24 cellular contexts compared by ENCODE assay signal in genomic region chr9:83012578-83013260, GRCh38. TPM values are rescaled to one million over a fixed set of nuclear protein-coding genes. Genes with fewer than 3 reads are reported as not detected.
DNase-seq lines count a peak whose midpoint lies in the region; ATAC-seq, FAIRE-seq and TF ChIP-seq lines count a peak whose summit lies in the region.
"Had no signal": no experiment of that assay in that cellular context is flagged by ENCODE, and none has a peak within 500 bp of the region (broad histone marks: within the 10 kb centered on the region; RNA-seq: fewer than 3 reads in every experiment).

No MANE protein-coding gene starts in this region.

- H3K4me3 ChIP-seq in BLaER1 (no peak overlapping the region), Karpas-422 (ENCODE audit: low read length) (no peak overlapping the region), kidney (ENCODE audit: low read length in 2 of 2) (no peak overlapping the region)
- H3K4me3 ChIP-seq: GM23338, lower lobe of right lung, SK-N-MC had no signal

- no peaks in the 10 kb centered on the region for H3K27me3 Mint-ChIP-seq in chondrocyte (ENCODE audit: low read depth)
- H3K27me3 Mint-ChIP-seq: activated CD4-positive, alpha-beta memory T cell treated with anti-CD3 and anti-CD28 coated beads, Interleukin-2, amount 10 ng/mL, durations not matched to agents 7 days and 5 days; type B pancreatic cell had no signal

- H3K9me3 Mint-ChIP-seq in chondrocyte (ENCODE audit: low read depth): peaks cover 3% of the 10 kb centered on the region
- H3K9me3 Mint-ChIP-seq: type B pancreatic cell had no signal

- no peak for ATAC-seq in GM18517 (IDR thresholded peaks at IDR 0.05; ENCODE audit: unreplicated experiment)
- ATAC-seq: GM23338, lower lobe of right lung had no signal

- DNase-seq in Karpas-422: peak; percentile 32
- DNase-seq in chondrocyte (ENCODE audit: low spot score): no peak
- no peak for DNase-seq in kidney
- no peak for DNase-seq in DMS 273 treated with DMSO at 0.1 percent for 48 hours (lab: John Stamatoyannopoulos, UW)
- no peak for DNase-seq in T-helper 2 cell
- no peak for DNase-seq in effector CD4-positive, alpha-beta T cell
- DNase-seq: ACHN; activated CD4-positive, alpha-beta memory T cell treated with anti-CD3 and anti-CD28 coated beads, Interleukin-2, amount 10 ng/mL, durations not matched to agents 7 days and 5 days; activated CD4-positive, CD25-positive, alpha-beta regulatory T cell treated with anti-CD3 and anti-CD28 coated beads, Interleukin-2, amount 50 U/mL, for 72 hours; lower lobe of right lung; NCI-H2029 treated with DMSO at 0.1 percent for 48 hours; NCI-H345; retina had no signal

- H3K9me2 ChIP-seq in Karpas-422 (replicated peaks; ENCODE audit: insufficient read depth, low read length): no peaks in the 10 kb centered on the region

- H3K79me2 ChIP-seq in Karpas-422 (ENCODE audit: low read length): no peaks in the 10 kb centered on the region

- TF ChIP-seq CTCF in chondrocyte (IDR thresholded peaks at IDR 0.05) (no peak), kidney (IDR thresholded peaks at IDR 0.05; ENCODE audit: borderline replicate concordance, extremely low read depth, insufficient read depth) (no peak)

- H3K27me3 ChIP-seq in BLaER1 (no peaks in the 10 kb centered on the region), Karpas-422 (ENCODE audit: low read length) (no peaks in the 10 kb centered on the region)

- no peaks in the 10 kb centered on the region for H4K20me1 ChIP-seq in BLaER1
- no peaks in the 10 kb centered on the region for H4K20me1 ChIP-seq in Karpas-422 (ENCODE audit: insufficient read depth, low read depth, low read length)

- peaks cover 14% of the 10 kb centered on the region for H3K4me1 ChIP-seq in BLaER1
- H3K4me1 ChIP-seq in Karpas-422 (ENCODE audit: low read length): peaks cover 11% of the 10 kb centered on the region; the same call in 1 of the 2 replicates
- H3K4me1 ChIP-seq in kidney (ENCODE audit: control insufficient read depth in 1 of 2, insufficient read depth in 1 of 2, low read depth in 1 of 2, low read length in 2 of 2): peaks cover 0 to 6% of the 10 kb centered on the region in 2 donors
- H3K4me1 ChIP-seq: lower lobe of right lung had no signal

- H3K27ac Mint-ChIP-seq in chondrocyte (ENCODE audit: unreplicated experiment): peak overlapping the region; percentile 85
- H3K27ac Mint-ChIP-seq: activated CD4-positive, alpha-beta memory T cell treated with anti-CD3 and anti-CD28 coated beads, Interleukin-2, amount 10 ng/mL, durations not matched to agents 7 days and 5 days; activated naive CD8-positive, alpha-beta T cell; GM23338; type B pancreatic cell had no signal

- intact Hi-C loops in kidney (cut with DNase I): no loop called here

- no peaks in the 10 kb centered on the region for H3K36me3 ChIP-seq in BLaER1
- no peaks in the 10 kb centered on the region for H3K36me3 ChIP-seq in Karpas-422 (ENCODE audit: insufficient read depth, low read length)
- no peaks in the 10 kb centered on the region for H3K36me3 ChIP-seq in kidney (ENCODE audit: control insufficient read depth in 1 of 2, insufficient read depth in 2 of 2, low read length in 2 of 2)
- H3K36me3 ChIP-seq: lower lobe of right lung had no signal

- no peaks in the 10 kb centered on the region for H3K36me3 Mint-ChIP-seq in chondrocyte (ENCODE audit: low read depth)
- H3K36me3 Mint-ChIP-seq: activated naive CD8-positive, alpha-beta T cell had no signal

- no peak overlapping the region for H2AFZ ChIP-seq in Karpas-422 (ENCODE audit: low read length)
- H2AFZ ChIP-seq: GM23338 had no signal

- H3K9ac ChIP-seq in BLaER1: no peak overlapping the region
- H3K9ac ChIP-seq in Karpas-422 (ENCODE audit: low read length): no peak overlapping the region
- H3K9ac ChIP-seq in kidney (ENCODE audit: low read length in 2 of 2): no peak overlapping the region

- peaks cover 30% of the 10 kb centered on the region for H3K4me1 Mint-ChIP-seq in chondrocyte (ENCODE audit: low read depth)

- peak; percentile 21 for FAIRE-seq in kidney (lab: Jason Lieb, UNC)
- FAIRE-seq: TTC549 had no signal

- H3K4me2 ChIP-seq in BLaER1 (peak overlapping the region; percentile 60), Karpas-422 (ENCODE audit: low read depth, low read length, poor library complexity, severe bottlenecking) (no peak overlapping the region)

- no peak overlapping the region for H3K4me3 Mint-ChIP-seq in chondrocyte (ENCODE audit: unreplicated experiment)
- H3K4me3 Mint-ChIP-seq: activated CD4-positive, alpha-beta memory T cell treated with anti-CD3 and anti-CD28 coated beads, Interleukin-2, amount 10 ng/mL, durations not matched to agents 7 days and 5 days; activated naive CD8-positive, alpha-beta T cell; GM23338; nephron; type B pancreatic cell had no signal

- H3K27ac ChIP-seq in BLaER1: no peak overlapping the region
- no peak overlapping the region for H3K27ac ChIP-seq in Karpas-422 (ENCODE audit: low read length)
- no peak overlapping the region for H3K27ac ChIP-seq in kidney (ENCODE audit: low read depth in 2 of 2, low read length in 2 of 2)
- H3K27ac ChIP-seq: lower lobe of right lung, SK-N-MC had no signal

- H3K9me3 ChIP-seq in BLaER1 (0 out of 2 replicates have a peak, but pooled peaks cover 4% of the 10 kb centered on the region), Karpas-422 (ENCODE audit: low read length) (no peaks in the 10 kb centered on the region), kidney (ENCODE audit: control insufficient read depth in 1 of 2, low read length in 2 of 2) (no peaks in the 10 kb centered on the region)
- H3K9me3 ChIP-seq: lower lobe of right lung had no signal

RNA-seq across cellular contexts. Expression of gene RASEF, which starts 50.2 kb away (rescaled TPM):
- total RNA-seq in Karpas-422 (2014; rRNA removed; shearing (Covaris generic); ENCODE audit: low replicate concordance): 0.04 and 0.15 TPM in 2 replicates
- total RNA-seq in chondrocyte (0.27 to 0.41 TPM in 2 of 3 replicates, not detected in the other), kidney (11.9 TPM)
- 2.2 TPM for polyA plus RNA-seq in kidney (ENCODE audit: insufficient read depth, low read depth, low replicate concordance)
- total RNA-seq: activated CD4-positive, alpha-beta memory T cell treated with anti-CD3 and anti-CD28 coated beads, Interleukin-2, amount 10 ng/mL, durations not matched to agents 7 days and 5 days; osteocyte; T-helper 1 cell treated with Interleukin-12 subunit alpha and Interleukin-12 subunit beta and Interleukin-4 antibody, amounts not matched to agents 30 ng/mL and 1 ng/mL, for 36 hours had no signal
- polyA plus RNA-seq: BJ had no signal
